ENCODE assay signal across 26 cellular contexts in genomic region chr17:21538615-21539014, GRCh38.
"Had no signal": no experiment of that assay in that cellular context is flagged by ENCODE, and none has a peak within 500 bp of the region (broad histone marks: within the 10 kb centered on the region; RNA-seq: fewer than 3 reads in every experiment).

No MANE protein-coding gene starts in this region.

- H3K4me3 Mint-ChIP-seq: activated CD4-positive, alpha-beta T cell treated with anti-CD3 and anti-CD28 coated beads, Interleukin-2, amount 10 ng/mL, durations not matched to agents 7 days and 5 days; natural killer cell; neural progenitor cell; T-helper 1 cell treated with Interleukin-12 subunit alpha and Interleukin-12 subunit beta and Interleukin-4 antibody, amounts not matched to agents 30 μg/mL and 1 μg/mL, for 36 hours had no signal

- H3K36me3 ChIP-seq: neural progenitor cell had no signal

- DNase-seq: activated CD4-positive, alpha-beta T cell treated with anti-CD3 and anti-CD28 coated beads, Interleukin-2, amount 10 ng/mL, durations not matched to agents 7 days and 5 days; activated CD4-positive, CD25-positive, alpha-beta regulatory T cell treated with anti-CD3 and anti-CD28 coated beads, Interleukin-2, amount 50 U/mL, for 72 hours; activated CD8-positive, alpha-beta memory T cell treated with anti-CD3 and anti-CD28 coated beads, Interleukin-2, amount 50 U/mL, for 48 hours; anterior cingulate cortex; dermis blood vessel endothelial cell; effector CD8-positive, alpha-beta T cell; gastrocnemius medialis; glutamatergic neuron; islet precursor cell; left ventricle myocardium inferior; mesendoderm; natural killer cell; occipital lobe; right cardiac atrium; stomach; T-helper 9 cell; thyroid gland; upper lobe of left lung had no signal

- H3K27ac ChIP-seq: gastrocnemius medialis, left ventricle myocardium inferior, neural progenitor cell, parathyroid adenoma, SK-N-MC, stomach, thyroid gland, upper lobe of left lung, vagina, VCaP had no signal

- H3K9me3 ChIP-seq: gastrocnemius medialis, thyroid gland had no signal

- H3K27me3 Mint-ChIP-seq: activated CD4-positive, alpha-beta T cell treated with anti-CD3 and anti-CD28 coated beads, Interleukin-2, amount 10 ng/mL, durations not matched to agents 7 days and 5 days had no signal

- H3K4me3 ChIP-seq: gastrocnemius medialis, left ventricle myocardium inferior, lung, neural progenitor cell, SK-N-MC, stomach, thyroid gland, upper lobe of left lung, vagina had no signal

- ATAC-seq: natural killer cell, right cardiac atrium had no signal

- H3K27ac Mint-ChIP-seq: activated CD4-positive, alpha-beta T cell treated with anti-CD3 and anti-CD28 coated beads, Interleukin-2, amount 10 ng/mL, durations not matched to agents 7 days and 5 days; activated T-helper 2 cell treated with anti-CD3 and anti-CD28 coated beads, Interferon-gamma antibody, Interleukin-2, Interleukin-4, amounts not matched to agents 10 μg/mL and 5 μg/mL and 100 μg/mL, durations not matched to agents 14 hours and 24 hours and 36 hours; natural killer cell; neural progenitor cell; T-helper 1 cell treated with Interleukin-12 subunit alpha and Interleukin-12 subunit beta and Interleukin-4 antibody, amounts not matched to agents 30 μg/mL and 1 μg/mL, for 36 hours had no signal

- H3K4me1 ChIP-seq: gastrocnemius medialis, left ventricle myocardium inferior, neural progenitor cell, parathyroid adenoma, thyroid gland, upper lobe of left lung, vagina had no signal

- H3K4me1 Mint-ChIP-seq: neural progenitor cell had no signal

- H3K27me3 ChIP-seq: gastrocnemius medialis, neural progenitor cell, stomach, thyroid gland, upper lobe of left lung, vagina had no signal
